In genomic region chr12:89863332-89863938, GRCh38 we compare ENCODE assay signal across 8 cellular contexts.
DNase-seq lines count a peak whose midpoint lies in the region; ATAC-seq and TF ChIP-seq lines count a peak whose summit lies in the region.

No MANE protein-coding gene starts in this region.

- H3K36me3 ChIP-seq in DND-41 (ENCODE audit: insufficient read depth, low read length) (no peaks in the 10 kb centered on the region), mesodermal cell (ENCODE audit: control insufficient read depth, insufficient read depth, low read length) (no peaks in the 10 kb centered on the region), transverse colon (no peaks in the 10 kb centered on the region)

- no peak for TF ChIP-seq EP300 in transverse colon (IDR thresholded peaks at IDR 0.05; ENCODE audit: low read depth)

- peak overlapping the region; percentile 92 to 99 (median 98) for H3K27ac Mint-ChIP-seq in IgD-negative memory B cell

- TF ChIP-seq POLR2A in transverse colon (IDR thresholded peaks at IDR 0.05), result no peak

- no peaks in the 10 kb centered on the region for H3K79me2 ChIP-seq in DND-41 (ENCODE audit: insufficient read depth, low read length)

- H3K4me3 ChIP-seq in DND-41 (ENCODE audit: low read depth in 1 of 2, low read length in 2 of 2), result no peak overlapping the region
- no peak overlapping the region for H3K4me3 ChIP-seq in mesodermal cell (ENCODE audit: extremely low read depth, insufficient read depth, low read length, poor library complexity, severe bottlenecking)
- H3K4me3 ChIP-seq in transverse colon, result no peak overlapping the region

- H3K4me1 ChIP-seq in DND-41 (ENCODE audit: insufficient read depth, low read length), result peaks cover 21% of the 10 kb centered on the region
- peaks cover 3% of the 10 kb centered on the region for H3K4me1 ChIP-seq in mesodermal cell (ENCODE audit: control insufficient read depth, insufficient read depth, low read length, poor library complexity, severe bottlenecking)
- peaks cover 0 to 10% (median 0%) of the 10 kb centered on the region in 4 donors for H3K4me1 ChIP-seq in transverse colon

- peak overlapping the region; percentile 14; the same call in 1 of the 2 replicates for H3K4me2 ChIP-seq in DND-41 (ENCODE audit: insufficient read depth, low read length)

- DNase-seq in DND-41 (no peak), transverse colon (no peak), ureter (ENCODE audit: low spot score) (no peak), cerebellar nuclear complex (lab: John Stamatoyannopoulos, UW) (no peak)
- DNase-seq in activated T-cell treated with anti-CD3 and anti-CD28 coated beads, Interleukin-2, amount 50 U/mL, for 48 hours, result peak; percentile 52

- no peaks in the 10 kb centered on the region for H3K27me3 Mint-ChIP-seq in IgD-negative memory B cell

- no peaks in the 10 kb centered on the region for H4K20me1 ChIP-seq in DND-41 (ENCODE audit: insufficient read depth, low read length)

- H3K4me1 Mint-ChIP-seq in IgD-negative memory B cell, result peaks cover 42 to 53% (median 45%) of the 10 kb centered on the region in 3 donors

- intact Hi-C loops in transverse colon (cut with DNase I; ENCODE audit: low total_unique reads), result no loop called here

- H3K4me3 Mint-ChIP-seq in IgD-negative memory B cell, result peak overlapping the region; percentile 79 to 95 (median 84)

- peak overlapping the region; percentile 50; the same call in 1 of the 2 replicates for H3K27ac ChIP-seq in DND-41 (ENCODE audit: low read length)
- H3K27ac ChIP-seq in mesodermal cell (ENCODE audit: low read depth, low read length, severe bottlenecking), result peak overlapping the region; percentile 46
- peak overlapping the region; percentile 39 to 76 (median 54) for H3K27ac ChIP-seq in transverse colon

- WGBS in mesodermal cell (ENCODE audit: insufficient coverage in 2 of 2), 2 experiments, result 92 to 96% methylated on average over 8 of the region's 9 CpGs
- 66 to 67% methylated on average over 9 of the region's 9 CpGs for WGBS in transverse colon (ENCODE audit: low coverage in 1 of 2), 2 donors

- no peak overlapping the region for H3K9ac ChIP-seq in DND-41 (ENCODE audit: low read depth, low read length)

- peaks cover 3% of the 10 kb centered on the region for H3K36me3 Mint-ChIP-seq in IgD-negative memory B cell

- peak overlapping the region; percentile 62 for H2AFZ ChIP-seq in DND-41 (ENCODE audit: low read depth, low read length)

- TF ChIP-seq CTCF in DND-41 (IDR thresholded peaks at IDR 0.05; ENCODE audit: borderline replicate concordance, extremely low read depth, low read length, poor library complexity, severe bottlenecking), result no peak
- TF ChIP-seq CTCF in transverse colon (IDR thresholded peaks at IDR 0.05), result no peak

- in situ Hi-C loops in transverse colon (cut with MboI; ENCODE audit: low pct_ligation_motif_present in 1 of 4, low pct_unique_long_range_greater_than_20kb in 1 of 4, low sequenced_read_pairs in 3 of 4), result no loop called here

- H3K9me3 ChIP-seq in DND-41 (ENCODE audit: insufficient read depth, low read length, severe bottlenecking) (no peaks in the 10 kb centered on the region), mesodermal cell (ENCODE audit: control insufficient read depth, low read length) (no peaks in the 10 kb centered on the region), transverse colon (no peaks in the 10 kb centered on the region)

- H3K9me3 Mint-ChIP-seq in IgD-negative memory B cell, result peaks cover 0 to 2% (median 0%) of the 10 kb centered on the region in 3 donors

- ATAC-seq in DND-41 (ENCODE audit: insufficient read depth, low read depth) (0 out of 3 replicates have a peak, but pooled peaks have one; percentile 20), GM21447 (IDR thresholded peaks at IDR 0.05; ENCODE audit: unreplicated experiment) (peak; percentile 72)

- H3K27me3 ChIP-seq in DND-41 (ENCODE audit: insufficient read depth, low read length, poor library complexity), result no peaks in the 10 kb centered on the region
- H3K27me3 ChIP-seq in transverse colon, result no peaks in the 10 kb centered on the region

Comparison
In these comparisons a context has a peak if more than half of its experiments do, and no peak if none do; other contexts are left out.
1. DNase-seq: peak in activated T-cell treated with anti-CD3 and anti-CD28 coated beads, Interleukin-2, amount 50 U/mL, for 48 hours (2 of 2); none in DND-41 (single experiment), transverse colon (single experiment), ureter (single experiment) and cerebellar nuclear complex (0 of 2).
2. Peak in every context shown above with its lines, with median percentiles within 50 percentile points of each other: H3K27ac ChIP-seq.